ENCODE assay signal across 15 cellular contexts in genomic region chr1:22945171-22945570, GRCh38. TPM values are rescaled to one million over a fixed set of nuclear protein-coding genes. Genes with fewer than 3 reads are reported as not detected.
"Had no signal": no experiment of that assay in that cellular context is flagged by ENCODE, and none has a peak within 500 bp of the region (broad histone marks: within the 10 kb centered on the region; RNA-seq: fewer than 3 reads in every experiment).

No MANE protein-coding gene starts in this region.

RNA-seq across cellular contexts. Expression of gene LACTBL1, which starts 27.5 kb away (rescaled TPM):
- total RNA-seq: stomach, subcutaneous adipose tissue, suprapubic skin, temporal lobe, thoracic aorta, thyroid gland, tibial nerve, transverse colon, upper lobe of left lung, upper lobe of right lung, ureter, urinary bladder, uterus, vagina had no signal
- polyA plus RNA-seq: stomach, thymus, urinary bladder had no signal
